8 cellular contexts compared by ENCODE assay signal in genomic region chr2:199956062-199956380, GRCh38. TPM values are rescaled to one million over a fixed set of nuclear protein-coding genes. Genes with fewer than 3 reads are reported as not detected.
A peak's percentile ranks its signal among the peaks of the same experiment; 100 is the strongest.
DNase-seq lines count a peak whose midpoint lies in the region; ATAC-seq and TF ChIP-seq lines count a peak whose summit lies in the region.

No MANE protein-coding gene starts in this region.

- intact Hi-C loops in right lobe of liver (cut with DNase I) (no loop called here), upper lobe of right lung (cut with DNase I) (no loop called here)

- H3K27me3 ChIP-seq in right lobe of liver: no peaks in the 10 kb centered on the region
- H3K27me3 ChIP-seq in upper lobe of right lung: no peaks in the 10 kb centered on the region

- peaks cover 36% of the 10 kb centered on the region for H3K36me3 Mint-ChIP-seq in stimulated activated naive CD8-positive, alpha-beta T cell treated with anti-CD3 and anti-CD28 coated beads, Interleukin-15, Interleukin-2, amounts not matched to agents 100 ng/mL and 50 ng/mL, for 24 hours (ENCODE audit: low read depth)
- H3K36me3 Mint-ChIP-seq in activated naive CD8-positive, alpha-beta T cell treated with anti-CD3 and anti-CD28 coated beads, Interleukin-2, amount 50 U/mL, for 24 hours (ENCODE audit: low read depth): peaks cover 24% of the 10 kb centered on the region

- peak overlapping the region; percentile 98 for H3K27ac Mint-ChIP-seq in stimulated activated naive CD8-positive, alpha-beta T cell treated with anti-CD3 and anti-CD28 coated beads, Interleukin-15, Interleukin-2, amounts not matched to agents 100 ng/mL and 50 ng/mL, for 24 hours
- H3K27ac Mint-ChIP-seq in activated naive CD8-positive, alpha-beta T cell treated with anti-CD3 and anti-CD28 coated beads, Interleukin-2, amount 50 U/mL, for 24 hours: peak overlapping the region; percentile 95

- H3K9me3 Mint-ChIP-seq in stimulated activated naive CD8-positive, alpha-beta T cell treated with anti-CD3 and anti-CD28 coated beads, Interleukin-15, Interleukin-2, amounts not matched to agents 100 ng/mL and 50 ng/mL, for 24 hours: no peaks in the 10 kb centered on the region
- no peaks in the 10 kb centered on the region for H3K9me3 Mint-ChIP-seq in activated naive CD8-positive, alpha-beta T cell treated with anti-CD3 and anti-CD28 coated beads, Interleukin-2, amount 50 U/mL, for 24 hours

- peaks cover 48% of the 10 kb centered on the region for H3K4me1 Mint-ChIP-seq in stimulated activated naive CD8-positive, alpha-beta T cell treated with anti-CD3 and anti-CD28 coated beads, Interleukin-15, Interleukin-2, amounts not matched to agents 100 ng/mL and 50 ng/mL, for 24 hours (ENCODE audit: low read depth)
- peaks cover 56% of the 10 kb centered on the region for H3K4me1 Mint-ChIP-seq in activated naive CD8-positive, alpha-beta T cell treated with anti-CD3 and anti-CD28 coated beads, Interleukin-2, amount 50 U/mL, for 24 hours

- no peak for TF ChIP-seq POLR2A in right lobe of liver (IDR thresholded peaks at IDR 0.05)

- WGBS in right lobe of liver (ENCODE audit: insufficient coverage, low coverage, low lambda C conversion rate, missing lambda C conversion rate): 0% methylated on average over 7 of the region's 10 CpGs

- peak overlapping the region; percentile 100 for H3K4me3 Mint-ChIP-seq in stimulated activated naive CD8-positive, alpha-beta T cell treated with anti-CD3 and anti-CD28 coated beads, Interleukin-15, Interleukin-2, amounts not matched to agents 100 ng/mL and 50 ng/mL, for 24 hours
- H3K4me3 Mint-ChIP-seq in activated naive CD8-positive, alpha-beta T cell treated with anti-CD3 and anti-CD28 coated beads, Interleukin-2, amount 50 U/mL, for 24 hours: peak overlapping the region; percentile 99

- H3K4me1 ChIP-seq in right lobe of liver (peaks cover 0 to 23% (median 7%) of the 10 kb centered on the region in 4 donors), upper lobe of right lung (peaks cover 32% of the 10 kb centered on the region)

- H3K27ac ChIP-seq in right lobe of liver: peak overlapping the region; percentile 87 to 93 (median 89)
- peak overlapping the region; percentile 98 for H3K27ac ChIP-seq in upper lobe of right lung

- H3K36me3 ChIP-seq in right lobe of liver (peaks cover 0 to 23% (median 7%) of the 10 kb centered on the region in 4 donors), upper lobe of right lung (peaks cover 28% of the 10 kb centered on the region)

- no peak for TF ChIP-seq CTCF in right lobe of liver (IDR thresholded peaks at IDR 0.05)
- no peak for TF ChIP-seq CTCF in upper lobe of right lung (IDR thresholded peaks at IDR 0.05)

- H3K9me3 ChIP-seq in right lobe of liver (no peaks in the 10 kb centered on the region), upper lobe of right lung (no peaks in the 10 kb centered on the region)

- no peak for ATAC-seq in stimulated activated naive CD8-positive, alpha-beta T cell treated with anti-CD3 and anti-CD28 coated beads, Interleukin-15, Interleukin-2, amounts not matched to agents 100 U/mL and 50 U/mL, for 24 hours
- ATAC-seq in activated naive CD8-positive, alpha-beta T cell treated with anti-CD3 and anti-CD28 coated beads, Interleukin-2, amount 50 U/mL, for 24 hours: no peak
- ATAC-seq in right lobe of liver: no peak
- no peak for ATAC-seq in upper lobe of right lung

- peak overlapping the region; percentile 89 to 98 (median 94) for H3K4me3 ChIP-seq in right lobe of liver
- H3K4me3 ChIP-seq in upper lobe of right lung: peak overlapping the region; percentile 87

- no peak for DNase-seq in stimulated activated naive CD8-positive, alpha-beta T cell treated with anti-CD3 and anti-CD28 coated beads, Interleukin-15, Interleukin-2, amounts not matched to agents 100 U/mL and 50 U/mL, for 24 hours
- no peak for DNase-seq in activated naive CD8-positive, alpha-beta T cell treated with anti-CD3 and anti-CD28 coated beads, Interleukin-2, amount 50 U/mL, for 24 hours
- DNase-seq in right lobe of liver: no peak
- no peak for DNase-seq in upper lobe of right lung
- DNase-seq in AG20443 (ENCODE audit: low spot score): no peak
- no peak for DNase-seq in occipital lobe (lab: John Stamatoyannopoulos, UW)
- no peak for DNase-seq in DMS153 treated with DMSO at 0.1 percent for 48 hours (lab: John Stamatoyannopoulos, UW; ENCODE audit: unreplicated experiment)

- H3K27me3 Mint-ChIP-seq in stimulated activated naive CD8-positive, alpha-beta T cell treated with anti-CD3 and anti-CD28 coated beads, Interleukin-15, Interleukin-2, amounts not matched to agents 100 ng/mL and 50 ng/mL, for 24 hours: no peaks in the 10 kb centered on the region
- no peaks in the 10 kb centered on the region for H3K27me3 Mint-ChIP-seq in activated naive CD8-positive, alpha-beta T cell treated with anti-CD3 and anti-CD28 coated beads, Interleukin-2, amount 50 U/mL, for 24 hours

RNA-seq across cellular contexts. Expression of gene MAIP1, which starts 0.6 kb away (rescaled TPM):
- 10 to 100 TPM; 23.4 to 39.7 (median 30.7) TPM for total RNA-seq in right lobe of liver
- 13.1 TPM for total RNA-seq in upper lobe of right lung
- 19.5 TPM for total RNA-seq in occipital lobe

RNA-seq across cellular contexts. Expression of gene TYW5, which starts 0.7 kb away (rescaled TPM):
- total RNA-seq in right lobe of liver: 1 to 10 TPM; 4.1 to 6.4 (median 4.8) TPM
- total RNA-seq in upper lobe of right lung: 7.5 TPM
- 16.5 TPM for total RNA-seq in occipital lobe

RNA-seq across cellular contexts. Expression of gene C2orf69, which starts 44.9 kb away (rescaled TPM):
- total RNA-seq in right lobe of liver (1 to 10 TPM; 5.8 to 7.9 (median 6.9) TPM), upper lobe of right lung (11.3 TPM), occipital lobe (38.1 TPM)
